Comparison of ENCODE assay signal across 18 cellular contexts in the genomic region with DNA sequence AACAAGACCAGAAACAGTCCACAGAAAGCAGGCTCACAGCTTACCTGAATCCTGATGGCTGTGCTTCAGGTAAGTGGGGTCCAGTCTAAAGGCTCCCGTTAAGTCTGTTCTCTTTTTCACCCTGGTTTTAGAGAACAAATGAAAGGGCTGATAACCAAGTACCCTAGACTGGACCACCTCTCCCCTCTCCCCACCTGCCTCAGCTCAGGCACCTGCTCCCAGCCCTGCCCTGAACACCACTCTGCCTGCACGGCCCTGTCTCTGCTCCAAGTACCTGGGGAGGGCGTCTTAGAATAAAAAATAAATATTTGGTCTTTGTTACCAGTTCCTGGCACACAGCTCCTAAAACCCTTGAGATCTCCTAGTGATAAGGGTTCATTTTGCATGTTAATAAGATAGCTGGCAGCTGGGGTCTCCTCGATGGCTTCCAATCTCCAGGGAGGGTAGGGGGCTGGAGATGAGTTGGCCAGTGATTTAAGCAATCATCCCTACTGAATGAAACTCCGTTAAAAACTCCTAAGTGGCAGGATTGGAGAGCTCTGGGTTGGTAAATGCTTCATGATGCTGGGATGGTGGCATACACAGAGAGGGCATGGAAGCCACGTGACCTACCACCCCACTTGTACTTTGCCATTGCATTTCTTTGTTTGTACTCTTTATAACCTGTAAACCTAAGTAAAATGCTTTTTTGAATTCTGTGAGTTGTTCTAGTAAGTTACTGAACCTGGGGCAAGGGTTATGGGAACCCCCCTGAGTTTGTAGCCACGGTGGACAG.
"Had no signal": no experiment of that assay in that cellular context is flagged by ENCODE, and none has a peak within 500 bp of the region (broad histone marks: within the 10 kb centered on the region; RNA-seq: fewer than 3 reads in every experiment).

No MANE protein-coding gene starts in this region.

- H3K4me1 ChIP-seq: ascending aorta, colonic mucosa had no signal

- H3K9me3 ChIP-seq: ascending aorta, colonic mucosa, psoas muscle had no signal

- H3K36me3 ChIP-seq: ascending aorta, colonic mucosa had no signal

- H3K27me3 ChIP-seq: ascending aorta, colonic mucosa had no signal

- ATAC-seq: activated CD8-positive, alpha-beta T cell treated with anti-CD3 and anti-CD28 coated beads, Interleukin-2, amount 10 ng/mL, durations not matched to agents 7 days and 5 days; activated T-cell treated with anti-CD3 and anti-CD28 coated beads, Interleukin-2, amount 50 U/mL, for 4 hours; left cardiac atrium; right cardiac atrium had no signal

- H3K27ac ChIP-seq: ascending aorta, colonic mucosa, psoas muscle had no signal

- DNase-seq: activated CD4-positive, alpha-beta T cell treated with anti-CD3 and anti-CD28 coated beads for 48 hours; activated CD4-positive, CD25-positive, alpha-beta regulatory T cell; activated CD8-positive, alpha-beta memory T cell treated with anti-CD3 and anti-CD28 coated beads, Interleukin-2, amount 50 U/mL, for 4 hours; activated CD8-positive, alpha-beta T cell treated with anti-CD3 and anti-CD28 coated beads, Interleukin-2, amount 10 ng/mL, durations not matched to agents 7 days and 5 days; activated naive CD4-positive, alpha-beta T cell treated with anti-CD3 and anti-CD28 coated beads, Interleukin-2, amount 10 ng/mL, durations not matched to agents 7 days and 5 days; activated T-cell treated with anti-CD3 and anti-CD28 coated beads, Interleukin-2, amount 50 U/mL, for 4 hours; colonic mucosa; foreskin melanocyte; glutamatergic neuron; hippocampal formation; left cardiac atrium; mammary epithelial cell; psoas muscle; right cardiac atrium; stimulated activated CD4-positive, alpha-beta T cell treated with anti-CD3 and anti-CD28 coated beads, Interleukin-15, amount 100 ng/mL, for 24 hours; stimulated activated CD4-positive, alpha-beta T cell treated with anti-CD3 and anti-CD28 coated beads, Interleukin-2, amount 100 ng/mL, for 48 hours; trophoblast cell had no signal

- H3K4me3 ChIP-seq: ascending aorta, colonic mucosa, psoas muscle had no signal
